In genomic region chr7:148708026-148708685, GRCh38 we compare ENCODE assay signal across 1 cellular context.
TF ChIP-seq lines count a peak whose summit lies in the region.

No MANE protein-coding gene starts in this region.

TF ChIP-seq in GM23338, 12 proteins besides CTCF, POLR2A, EP300 and RAD21 (continued from another document):
- TF ChIP-seq ZNF462 (CRISPR knock-in tag; IDR thresholded peaks at IDR 0.05): no peak
- no peak for TF ChIP-seq EZH2 (IDR thresholded peaks at IDR 0.05; ENCODE audit: low read depth, unreplicated experiment)
- TF ChIP-seq EZH2phosphoT487 (IDR thresholded peaks at IDR 0.05; ENCODE audit: unreplicated experiment): no peak
- TF ChIP-seq STAT1 (IDR thresholded peaks at IDR 0.05; ENCODE audit: unreplicated experiment): no peak
- TF ChIP-seq REST (IDR thresholded peaks at IDR 0.05; ENCODE audit: unreplicated experiment): no peak
- TF ChIP-seq JUNB (IDR thresholded peaks at IDR 0.05; ENCODE audit: unreplicated experiment): no peak
